In the genomic region with DNA sequence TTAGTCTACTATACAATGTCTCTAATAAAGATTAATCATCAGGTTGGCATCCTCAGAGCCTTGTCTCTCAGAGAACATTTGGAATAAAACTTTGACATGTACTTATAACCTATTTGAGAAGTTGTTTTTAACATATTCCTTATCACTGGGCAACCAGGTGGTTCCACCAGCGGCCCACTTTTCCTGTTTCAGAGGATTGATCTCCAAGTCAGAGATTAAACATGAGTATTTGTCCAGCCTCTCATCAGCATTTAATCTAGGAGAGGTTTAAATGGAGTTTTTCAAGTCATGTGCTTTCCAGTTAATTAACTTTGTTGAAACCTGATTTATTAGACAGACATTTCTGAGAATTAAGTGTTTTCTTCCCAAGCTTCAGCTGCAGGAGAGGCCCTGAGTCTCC, we compare ENCODE assay signal across 24 cellular contexts.
"Had no signal": no experiment of that assay in that cellular context is flagged by ENCODE, and none has a peak within 500 bp of the region (broad histone marks: within the 10 kb centered on the region; RNA-seq: fewer than 3 reads in every experiment).

No MANE protein-coding gene starts in this region.

- DNase-seq: dermis blood vessel endothelial cell; dorsolateral prefrontal cortex; effector CD4-positive, alpha-beta T cell; effector memory CD4-positive, alpha-beta T cell; foreskin fibroblast; foreskin melanocyte; gastrocnemius medialis; glutamatergic neuron; heart right ventricle; islet precursor cell; kidney; kidney glomerular epithelial cell; left colon; left lung; left ventricle myocardium superior; lower lobe of right lung; mesendoderm; mucosa of descending colon; naive B cell; naive thymus-derived CD8-positive, alpha-beta T cell had no signal

- H3K27me3 ChIP-seq: dorsolateral prefrontal cortex, esophagus muscularis mucosa, gastrocnemius medialis, heart right ventricle, left lung had no signal

- H3K4me1 ChIP-seq: esophagus muscularis mucosa, gastrocnemius medialis, heart right ventricle, left lung, lower lobe of right lung had no signal

- H3K27ac ChIP-seq: coronary artery, dorsolateral prefrontal cortex, esophagus muscularis mucosa, gastrocnemius medialis, heart right ventricle, left lung, lower lobe of right lung had no signal

- H3K36me3 ChIP-seq: esophagus muscularis mucosa, gastrocnemius medialis, heart right ventricle, left lung, lower lobe of right lung had no signal

- FAIRE-seq: colon, endothelial cell of umbilical vein, kidney had no signal

- H3K9me3 ChIP-seq: esophagus muscularis mucosa, gastrocnemius medialis, heart right ventricle, left lung, lower lobe of right lung had no signal

- ATAC-seq: gastrocnemius medialis; heart right ventricle; left colon; left lung; left ventricle myocardium superior; lower lobe of right lung; mucosa of descending colon; naive thymus-derived CD8-positive, alpha-beta T cell had no signal

- H3K4me3 ChIP-seq: coronary artery, dorsolateral prefrontal cortex, esophagus muscularis mucosa, gastrocnemius medialis, heart right ventricle, left lung, lower lobe of right lung, mucosa of descending colon had no signal
